Comparison of ENCODE assay signal across 8 cellular contexts in genomic region chr11:121654506-121655480, GRCh38.
A peak's percentile ranks its signal among the peaks of the same experiment; 100 is the strongest.
DNase-seq lines count a peak whose midpoint lies in the region; ATAC-seq and TF ChIP-seq lines count a peak whose summit lies in the region.

No MANE protein-coding gene starts in this region.

- POLR2A ChIA-PET in AG04450 (lab: Yijun Ruan, JAX): interaction anchor here (1.0 to 1.8 kb wide), 7 partner anchors 11 to 851 kb away, joined by 3 to 8 read pairs (median 3); no protein-coding TSS in a partner anchor

- H3K36me3 ChIP-seq in tibial nerve: no peaks in the 10 kb centered on the region

- TF ChIP-seq POLR2A in tibial nerve (IDR thresholded peaks at IDR 0.05): no peak

- H3K27me3 ChIP-seq in AG04450 (ENCODE audit: control insufficient read depth, insufficient read depth, low read length) (no peaks in the 10 kb centered on the region), tibial nerve (no peaks in the 10 kb centered on the region)

- CTCF ChIA-PET in AG04450 (lab: Charles Lee): interaction anchor here (0.6 to 4.2 kb wide), 72 partner anchors 10 to 925 kb away, joined by 3 to 44 read pairs (median 5); partner anchors contain the start of gene BLID

- H3K9me3 ChIP-seq in AG04450 (ENCODE audit: control insufficient read depth, insufficient read depth, low read length): no peaks in the 10 kb centered on the region
- no peaks in the 10 kb centered on the region for H3K9me3 ChIP-seq in tibial nerve

- peak; percentile 19 for ATAC-seq in left lobe of liver

- TF ChIP-seq CTCF in AG04450 (IDR thresholded peaks at IDR 0.05; ENCODE audit: low read depth, low read length): no peak
- TF ChIP-seq CTCF in tibial nerve (IDR thresholded peaks at IDR 0.05): no peak

- TF ChIP-seq EP300 in tibial nerve (IDR thresholded peaks at IDR 0.05): no peak

- 38 to 40% methylated on average over 15 of the region's 15 CpGs for WGBS in tibial nerve, 2 donors

- H3K27ac ChIP-seq in AG04450 (ENCODE audit: low read depth, low read length) (peak overlapping the region; percentile 100), tibial nerve (peak overlapping the region; percentile 88 to 97 (median 95))

- no peak for DNase-seq in AG04450 (ENCODE audit: low read depth, low spot score)
- DNase-seq in HT1080 (ENCODE audit: low read depth): peak; percentile 17
- peak; percentile 1 for DNase-seq in amniotic stem cell (lab: John Stamatoyannopoulos, UW)
- DNase-seq in left lobe of liver (ENCODE audit: low spot score): no peak
- no peak for DNase-seq in tibial nerve (ENCODE audit: low spot score in 2 of 2)
- no peak for DNase-seq in NCI-H128 (lab: John Stamatoyannopoulos, UW; ENCODE audit: unreplicated experiment)
- DNase-seq in kidney glomerular epithelial cell (lab: John Stamatoyannopoulos, UW): no peak
- DNase-seq in NCI-H1930 (lab: John Stamatoyannopoulos, UW): no peak

- H3K4me3 ChIP-seq in AG04450 (ENCODE audit: low read depth, low read length) (peak overlapping the region; percentile 57), tibial nerve (peak overlapping the region; percentile 26 to 55 (median 47))

- peaks cover 0 to 33% (median 8%) of the 10 kb centered on the region in 4 donors for H3K4me1 ChIP-seq in tibial nerve

Comparison
In these comparisons a context has a peak if more than half of its experiments do, and no peak if none do; other contexts are left out.
1. DNase-seq: peak in HT1080 (single experiment) and amniotic stem cell (single experiment); none in AG04450 (single experiment), left lobe of liver (single experiment), tibial nerve (0 of 2), NCI-H128 (single experiment), kidney glomerular epithelial cell (single experiment) and NCI-H1930 (0 of 2).